ENCODE assay signal across 8 cellular contexts in the genomic region with DNA sequence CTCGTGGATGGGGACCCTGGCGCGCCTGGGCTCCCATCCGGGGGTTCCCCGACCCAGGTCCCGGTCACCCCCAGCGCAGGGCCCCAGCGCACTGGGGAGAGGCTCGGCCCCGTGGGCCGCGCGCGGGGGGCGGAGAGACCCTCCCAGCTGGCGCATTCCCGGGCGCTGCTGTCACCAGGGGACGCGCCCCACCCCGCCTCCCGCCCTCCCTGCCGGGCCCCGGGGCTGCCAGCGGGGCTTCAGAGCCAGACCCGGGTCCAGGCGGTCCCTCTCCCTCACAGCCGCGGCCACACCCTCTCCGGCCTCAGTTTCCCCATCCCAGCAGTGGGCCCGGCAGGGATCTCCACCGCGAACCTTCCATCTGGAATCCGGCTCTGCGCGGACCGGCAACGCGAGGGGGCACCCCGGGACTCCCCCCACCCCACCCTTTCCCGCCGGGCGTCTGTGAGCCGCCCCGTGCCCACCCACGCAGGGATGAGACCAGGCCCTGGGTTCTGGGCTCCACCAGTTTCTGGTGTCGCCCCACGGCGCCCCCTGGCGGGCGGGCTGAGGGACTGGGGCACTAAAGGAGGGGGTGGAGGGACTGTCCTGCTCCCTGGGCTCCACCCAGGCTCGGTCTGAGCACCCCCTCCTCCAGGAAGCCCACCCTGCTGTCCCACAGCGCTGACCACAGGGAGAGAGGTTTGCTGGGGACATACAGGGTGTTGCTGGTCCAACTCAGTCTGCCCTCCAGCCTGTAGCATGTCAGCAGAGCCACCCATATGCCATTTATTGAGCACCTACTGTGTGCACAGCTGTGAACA. TPM values are rescaled to one million over a fixed set of nuclear protein-coding genes. Genes with fewer than 3 reads are reported as not detected.
DNase-seq lines count a peak whose midpoint lies in the region; ATAC-seq and TF ChIP-seq lines count a peak whose summit lies in the region.

No MANE protein-coding gene starts in this region.

- intact Hi-C loops in testis (cut with DNase I; ENCODE audit: low total_unique reads) = no loop called here

- no peaks in the 10 kb centered on the region for H3K9me3 ChIP-seq in MG63
- no peaks in the 10 kb centered on the region for H3K9me3 ChIP-seq in endodermal cell (ENCODE audit: control insufficient read depth, low read length)
- no peaks in the 10 kb centered on the region for H3K9me3 ChIP-seq in testis

- 7 to 21% methylated on average over 11 to 53 of the region's 53 CpGs for WGBS in endodermal cell (ENCODE audit: insufficient coverage in 1 of 2, insufficient read length in 1 of 2), 2 experiments
- 3 to 40% methylated on average over 1 to 43 of the region's 53 CpGs for WGBS in testis, 2 donors

- H3K36me3 ChIP-seq in MG63 (no peaks in the 10 kb centered on the region), endodermal cell (ENCODE audit: control insufficient read depth, insufficient read depth, low read length) (no peaks in the 10 kb centered on the region), testis (ENCODE audit: low read depth, missing control alignments) (no peaks in the 10 kb centered on the region)

- H3K36me3 Mint-ChIP-seq in endodermal cell (ENCODE audit: low read depth) = no peaks in the 10 kb centered on the region
- H3K36me3 Mint-ChIP-seq in natural killer cell treated with Interleukin-12 subunit alpha and Interleukin-12 subunit beta and Interleukin-15 and Interleukin-18, amount 100 ng/mL, for 72 hours = no peaks in the 10 kb centered on the region

- H3K4me3 ChIP-seq in MG63 (peak overlapping the region; percentile 41), endodermal cell (ENCODE audit: low read length) (peak overlapping the region; percentile 35), testis (peak overlapping the region; percentile 50 to 56)

- H3K27me3 ChIP-seq in MG63 = no peaks in the 10 kb centered on the region
- peaks cover 42% of the 10 kb centered on the region for H3K27me3 ChIP-seq in endodermal cell (ENCODE audit: control insufficient read depth, insufficient read depth, low read length, poor library complexity, severe bottlenecking)
- no peaks in the 10 kb centered on the region for H3K27me3 ChIP-seq in testis

- H3K9ac ChIP-seq in endodermal cell (ENCODE audit: extremely low read depth, low read length, poor library complexity, severe bottlenecking) = no peak overlapping the region

- H3K27ac Mint-ChIP-seq in endodermal cell = no peak overlapping the region
- no peak overlapping the region for H3K27ac Mint-ChIP-seq in natural killer cell treated with Interleukin-12 subunit alpha and Interleukin-12 subunit beta and Interleukin-15 and Interleukin-18, amount 100 ng/mL, for 72 hours

- peak; percentile 54 for DNase-seq in COLO668 (lab: John Stamatoyannopoulos, UW; ENCODE audit: unreplicated experiment)
- DNase-seq in MG63 = peak; percentile 55
- peak; percentile 75 to 80 for DNase-seq in activated CD4-positive, alpha-beta T cell treated with anti-CD3 and anti-CD28 coated beads, Interleukin-2, amount 50 U/mL, for 48 hours
- peak; percentile 83 for DNase-seq in endodermal cell
- DNase-seq in natural killer cell treated with Interleukin-12 subunit alpha and Interleukin-12 subunit beta and Interleukin-15 and Interleukin-18, amount 100 ng/mL, for 72 hours (ENCODE audit: low spot score) = peak; percentile 81
- no peak for DNase-seq in testis
- DNase-seq in kidney glomerular epithelial cell (lab: John Stamatoyannopoulos, UW) = no peak

- TF ChIP-seq POLR2A in testis (IDR thresholded peaks at IDR 0.05) = no peak

- H3K4me1 Mint-ChIP-seq in endodermal cell = peaks cover 3% of the 10 kb centered on the region
- H3K4me1 Mint-ChIP-seq in natural killer cell treated with Interleukin-12 subunit alpha and Interleukin-12 subunit beta and Interleukin-15 and Interleukin-18, amount 100 ng/mL, for 72 hours (ENCODE audit: low read depth in 2 of 2) = peaks cover 0 to 4% of the 10 kb centered on the region in 2 donors

- peaks cover 65% of the 10 kb centered on the region for H3K27me3 Mint-ChIP-seq in endodermal cell (ENCODE audit: insufficient read depth)
- H3K27me3 Mint-ChIP-seq in natural killer cell treated with Interleukin-12 subunit alpha and Interleukin-12 subunit beta and Interleukin-15 and Interleukin-18, amount 100 ng/mL, for 72 hours = peaks cover 7 to 10% of the 10 kb centered on the region in 2 donors

- peaks cover 3% of the 10 kb centered on the region for H3K9me3 Mint-ChIP-seq in endodermal cell
- H3K9me3 Mint-ChIP-seq in natural killer cell treated with Interleukin-12 subunit alpha and Interleukin-12 subunit beta and Interleukin-15 and Interleukin-18, amount 100 ng/mL, for 72 hours = no peaks in the 10 kb centered on the region

- H3K4me1 ChIP-seq in endodermal cell (ENCODE audit: control insufficient read depth, insufficient read depth, low read length) (peaks cover 7% of the 10 kb centered on the region), testis (peaks cover 11% of the 10 kb centered on the region)

- TF ChIP-seq CTCF in endodermal cell (conservative IDR thresholded peaks at IDR 0.05) (peak; percentile 83), testis (IDR thresholded peaks at IDR 0.05) (peak; percentile 29 to 39 (median 38))

- H3K27ac ChIP-seq in endodermal cell (ENCODE audit: low read depth, low read length) (no peak overlapping the region), testis (peak overlapping the region; percentile 31 to 85)

- H3K4me3 Mint-ChIP-seq in endodermal cell = no peak overlapping the region
- H3K4me3 Mint-ChIP-seq in natural killer cell treated with Interleukin-12 subunit alpha and Interleukin-12 subunit beta and Interleukin-15 and Interleukin-18, amount 100 ng/mL, for 72 hours = no peak overlapping the region

- peak; percentile 62 to 64 for ATAC-seq in natural killer cell treated with Interleukin-12 subunit alpha and Interleukin-12 subunit beta and Interleukin-15 and Interleukin-18, amount 100 ng/mL, for 72 hours
- ATAC-seq in HG03460 (IDR thresholded peaks at IDR 0.05; ENCODE audit: unreplicated experiment) = no peak

RNA-seq across cellular contexts. Expression of gene ADAMTSL5, which starts 0.9 kb away (rescaled TPM):
- total RNA-seq in MG63 (2014; rRNA removed; shearing (Covaris generic); ENCODE audit: low replicate concordance) = 1.1 TPM in 1 of 2 replicates, not detected in the other
- total RNA-seq in endodermal cell (1 to 10 TPM; 4.1 to 4.8 TPM), testis (10 to 100 TPM; 10.7 to 17.9 TPM)
- 1.2 TPM for polyA plus RNA-seq in endodermal cell (2013, experiment 1 of 2)
- 0.75 TPM for polyA plus RNA-seq in endodermal cell (2013, experiment 2 of 2)
- total RNA-seq in natural killer cell treated with Interleukin-12 subunit alpha and Interleukin-12 subunit beta and Interleukin-15 and Interleukin-18, amount 100 ng/mL, for 72 hours = 1 to 10 TPM; 1.2 to 1.8 TPM
- polyA plus RNA-seq in testis (ENCODE audit: insufficient read depth, low read depth, low replicate concordance) = 7.2 TPM

RNA-seq across cellular contexts. Expression of gene PLK5, which starts 10.2 kb away (rescaled TPM):
- total RNA-seq in MG63 (2014; rRNA removed; shearing (Covaris generic); ENCODE audit: low replicate concordance) = not detected in 2 replicates
- total RNA-seq in endodermal cell (under 1 TPM in 1 of 2 donors, not detected in 1; 0.48 TPM), testis (10 to 100 TPM; 13.4 to 31.5 TPM)
- 0.32 TPM for polyA plus RNA-seq in endodermal cell (2013, experiment 1 of 2)
- not detected for polyA plus RNA-seq in endodermal cell (2013, experiment 2 of 2)
- not detected for total RNA-seq in natural killer cell treated with Interleukin-12 subunit alpha and Interleukin-12 subunit beta and Interleukin-15 and Interleukin-18, amount 100 ng/mL, for 72 hours
- polyA plus RNA-seq in testis (ENCODE audit: insufficient read depth, low read depth, low replicate concordance) = 2.4 TPM

RNA-seq across cellular contexts. Expression of gene REEP6, which starts 22.7 kb away (rescaled TPM):
- total RNA-seq in MG63 (2014; rRNA removed; shearing (Covaris generic); ENCODE audit: low replicate concordance) = 0.99 and 1.9 TPM in 2 replicates
- total RNA-seq in endodermal cell = 10 to 100 TPM; 24.7 to 49.4 TPM
- 13.9 TPM for polyA plus RNA-seq in endodermal cell (2013, experiment 1 of 2)
- polyA plus RNA-seq in endodermal cell (2013, experiment 2 of 2) = 13.0 TPM
- total RNA-seq in natural killer cell treated with Interleukin-12 subunit alpha and Interleukin-12 subunit beta and Interleukin-15 and Interleukin-18, amount 100 ng/mL, for 72 hours = 1 to 10 TPM; 1.7 to 3.2 TPM
- 100 to 1,000 TPM; 429 to 454 TPM for total RNA-seq in testis
- polyA plus RNA-seq in testis (ENCODE audit: insufficient read depth, low read depth, low replicate concordance) = 386 TPM

RNA-seq across cellular contexts. Expression of gene PCSK4, which starts 23.5 kb away (rescaled TPM):
- total RNA-seq in MG63 (2014; rRNA removed; shearing (Covaris generic); ENCODE audit: low replicate concordance) = 0.40 and 9.0 TPM in 2 replicates
- total RNA-seq in endodermal cell = 10 to 100 TPM; 25.2 to 31.6 TPM
- 15.2 TPM for polyA plus RNA-seq in endodermal cell (2013, experiment 1 of 2)
- polyA plus RNA-seq in endodermal cell (2013, experiment 2 of 2) = 12.1 TPM
- 1 to 10 TPM; 1.2 to 2.3 TPM for total RNA-seq in natural killer cell treated with Interleukin-12 subunit alpha and Interleukin-12 subunit beta and Interleukin-15 and Interleukin-18, amount 100 ng/mL, for 72 hours
- total RNA-seq in testis = 100 to 1,000 TPM; 108 to 203 TPM
- 179 TPM for polyA plus RNA-seq in testis (ENCODE audit: insufficient read depth, low read depth, low replicate concordance)

RNA-seq across cellular contexts. Expression of gene C19orf25, which starts 34.7 kb away (rescaled TPM):
- 25.6 and 51.6 TPM in 2 replicates for total RNA-seq in MG63 (2014; rRNA removed; shearing (Covaris generic); ENCODE audit: low replicate concordance)
- total RNA-seq in endodermal cell (10 to 100 TPM; 40.0 to 51.1 TPM), testis (10 to 100 TPM; 55.4 to 72.5 TPM)
- polyA plus RNA-seq in endodermal cell (2013, experiment 1 of 2) = 29.8 TPM
- 25.4 TPM for polyA plus RNA-seq in endodermal cell (2013, experiment 2 of 2)
- total RNA-seq in natural killer cell treated with Interleukin-12 subunit alpha and Interleukin-12 subunit beta and Interleukin-15 and Interleukin-18, amount 100 ng/mL, for 72 hours = 10 to 100 TPM; 45.1 to 58.4 TPM
- 39.3 TPM for polyA plus RNA-seq in testis (ENCODE audit: insufficient read depth, low read depth, low replicate concordance)

Comparison
In these comparisons a context has a peak if more than half of its experiments do, and no peak if none do; other contexts are left out.
1. DNase-seq: peak in COLO668 (single experiment), MG63 (single experiment), activated CD4-positive, alpha-beta T cell treated with anti-CD3 and anti-CD28 coated beads, Interleukin-2, amount 50 U/mL, for 48 hours (2 of 2), endodermal cell (single experiment) and natural killer cell treated with Interleukin-12 subunit alpha and Interleukin-12 subunit beta and Interleukin-15 and Interleukin-18, amount 100 ng/mL, for 72 hours (single experiment); none in testis (single experiment) and kidney glomerular epithelial cell (single experiment).
2. RNA of gene PLK5, which starts 10.2 kb away (total RNA-seq): 13.4 to 31.5 TPM in testis; 0.48 TPM in endodermal cell, not detected in MG63 and not detected in natural killer cell treated with Interleukin-12 subunit alpha and Interleukin-12 subunit beta and Interleukin-15 and Interleukin-18, amount 100 ng/mL, for 72 hours; every median in the first group is over 4 times any median in the second.
3. RNA of gene REEP6, which starts 22.7 kb away (total RNA-seq): 429 to 454 TPM in testis; 24.7 to 49.4 TPM in endodermal cell, 1.7 to 3.2 TPM in natural killer cell treated with Interleukin-12 subunit alpha and Interleukin-12 subunit beta and Interleukin-15 and Interleukin-18, amount 100 ng/mL, for 72 hours and 0.99 to 1.9 TPM in MG63; every median in the first group is over 4 times any median in the second.
4. Peak in every context shown above with its lines, with median percentiles within 50 percentile points of each other: H3K4me3 ChIP-seq.